ENCODE assay signal across 21 cellular contexts in genomic region chr6:19668710-19669109, GRCh38.
DNase-seq lines count a peak whose midpoint lies in the region; ATAC-seq and TF ChIP-seq lines count a peak whose summit lies in the region.
"Had no signal": no experiment of that assay in that cellular context is flagged by ENCODE, and none has a peak within 500 bp of the region (broad histone marks: within the 10 kb centered on the region; RNA-seq: fewer than 3 reads in every experiment).

No MANE protein-coding gene starts in this region.

- H3K9me2 ChIP-seq in PC-3 (replicated peaks; ENCODE audit: low read length): no peaks in the 10 kb centered on the region

- H3K36me3 ChIP-seq in BJ (ENCODE audit: control insufficient read depth, insufficient read depth, low read length): no peaks in the 10 kb centered on the region
- H3K36me3 ChIP-seq in PC-3 (ENCODE audit: low read depth, low read length): no peaks in the 10 kb centered on the region
- no peaks in the 10 kb centered on the region for H3K36me3 ChIP-seq in smooth muscle cell (ENCODE audit: low read depth)
- H3K36me3 ChIP-seq in effector memory CD4-positive, alpha-beta T cell (ENCODE audit: control insufficient read depth, insufficient read depth, low read length): no peaks in the 10 kb centered on the region
- H3K36me3 ChIP-seq: HAP-1, heart left ventricle had no signal

- no peak for TF ChIP-seq CTCF in BJ (IDR thresholded peaks at IDR 0.05; ENCODE audit: insufficient read depth, low read depth, low read length)
- no peak for TF ChIP-seq CTCF in PC-3 (conservative IDR thresholded peaks at IDR 0.05; ENCODE audit: low read depth, low read length)
- TF ChIP-seq CTCF in smooth muscle cell (IDR thresholded peaks at IDR 0.05; ENCODE audit: borderline replicate concordance, insufficient read depth, poor library complexity, severe bottlenecking): no peak

- ATAC-seq in PC-3 (no peak), HG03571 (IDR thresholded peaks at IDR 0.05; ENCODE audit: unreplicated experiment) (no peak)
- ATAC-seq: heart left ventricle had no signal

- no peak overlapping the region for H3K4me3 ChIP-seq in BJ (ENCODE audit: low read depth, low read length)
- H3K4me3 ChIP-seq in PC-3 (ENCODE audit: low read length): no peak overlapping the region
- H3K4me3 ChIP-seq in smooth muscle cell: no peak overlapping the region
- H3K4me3 ChIP-seq in effector memory CD4-positive, alpha-beta T cell (ENCODE audit: insufficient read depth, low read depth, low read length, poor library complexity, severe bottlenecking): no peak overlapping the region
- H3K4me3 ChIP-seq: HAP-1, heart left ventricle had no signal

- H3K4me1 ChIP-seq in PC-3 (ENCODE audit: insufficient read depth, low read length) (peaks cover 8% of the 10 kb centered on the region; the same call in 1 of the 2 replicates), smooth muscle cell (ENCODE audit: low read depth) (peaks cover 3% of the 10 kb centered on the region)
- no peaks in the 10 kb centered on the region for H3K4me1 ChIP-seq in effector memory CD4-positive, alpha-beta T cell (ENCODE audit: control insufficient read depth, insufficient read depth, low read length, poor library complexity, severe bottlenecking)
- H3K4me1 ChIP-seq: HAP-1 had no signal

- H3K9ac ChIP-seq in PC-3 (ENCODE audit: low read length) (no peak overlapping the region), smooth muscle cell (ENCODE audit: low read depth) (no peak overlapping the region)

- 0 out of 2 replicates have a peak overlapping the region, but pooled peaks have one; percentile 8 for H3K4me2 ChIP-seq in PC-3 (ENCODE audit: low read length)
- H3K4me2 ChIP-seq in smooth muscle cell: peak overlapping the region; percentile 68

- BruUV-seq in PC-3 (replicated peaks; lab: Mats Ljungman, UMichigan): no TSS peak

- H3K79me2 ChIP-seq in PC-3 (ENCODE audit: low read length) (no peaks in the 10 kb centered on the region), smooth muscle cell (ENCODE audit: low read depth) (no peaks in the 10 kb centered on the region)

- no peak overlapping the region for H2AFZ ChIP-seq in PC-3 (ENCODE audit: low read length)
- no peak overlapping the region for H2AFZ ChIP-seq in smooth muscle cell (ENCODE audit: low read depth)

- POLR2A ChIA-PET in BJ (lab: Charles Lee): no interaction called here
- POLR2A ChIA-PET in PC-3 (lab: Charles Lee; ENCODE audit: unreplicated experiment): no interaction called here

- no peak overlapping the region for H3K27ac ChIP-seq in PC-3 (ENCODE audit: low read length)
- H3K27ac ChIP-seq in smooth muscle cell (ENCODE audit: low read depth): peak overlapping the region; percentile 64
- no peak overlapping the region for H3K27ac ChIP-seq in effector memory CD4-positive, alpha-beta T cell (ENCODE audit: insufficient read depth, low read length, poor library complexity, severe bottlenecking)
- H3K27ac ChIP-seq: heart left ventricle had no signal

- DNase-seq in BJ (ENCODE audit: low read depth) (peak; percentile 31), PC-3 (no peak), fibroblast of peridontal ligament (ENCODE audit: extremely low read depth) (peak; percentile 29), smooth muscle cell (lab: John Stamatoyannopoulos, UW; ENCODE audit: unreplicated experiment) (no peak), foreskin melanocyte (no peak), SW 1271 (lab: John Stamatoyannopoulos, UW) (no peak)
- no peak for DNase-seq in effector memory CD4-positive, alpha-beta T cell
- DNase-seq: activated B cell treated with CpG ODN at 0.5 μM for 24 hours; activated CD4-positive, alpha-beta memory T cell treated with anti-CD3 and anti-CD28 coated beads for 36 hours; activated naive CD4-positive, alpha-beta T cell treated with Interleukin-2 at 50 U/mL for 16 hours; activated T-cell treated with anti-CD3 and anti-CD28 coated beads, Interleukin-2, amount 50 U/mL, for 24 hours; AML-193; cerebellar nuclear complex; heart left ventricle; Kasumi-1; NCI-H1092; NCI-H2029 treated with DMSO at 0.1 percent for 48 hours; NK-92 treated with Interleukin-12 subunit alpha and Interleukin-12 subunit beta, amount 100 ng/mL, for 24 hours; T1000 had no signal

- H3F3A ChIP-seq in PC-3 (ENCODE audit: low read length, unreplicated experiment) (no peaks in the 10 kb centered on the region), smooth muscle cell (ENCODE audit: low read depth) (no peaks in the 10 kb centered on the region)

- H3K27me3 ChIP-seq in BJ (ENCODE audit: control insufficient read depth, insufficient read depth, low read length) (no peaks in the 10 kb centered on the region), PC-3 (ENCODE audit: low read length) (no peaks in the 10 kb centered on the region), smooth muscle cell (ENCODE audit: low read depth) (no peaks in the 10 kb centered on the region)
- no peaks in the 10 kb centered on the region for H3K27me3 ChIP-seq in effector memory CD4-positive, alpha-beta T cell (replicated peaks; ENCODE audit: control insufficient read depth, insufficient read depth, low read length, poor library complexity, severe bottlenecking)
- H3K27me3 ChIP-seq: heart left ventricle had no signal

- H4K20me1 ChIP-seq in PC-3 (ENCODE audit: low read length): no peaks in the 10 kb centered on the region
- H4K20me1 ChIP-seq in smooth muscle cell (ENCODE audit: low read depth): no peaks in the 10 kb centered on the region

- CTCF ChIA-PET in BJ (lab: Yijun Ruan, JAX): interaction anchor here (0.9 kb wide), 1 partner anchor 71 kb away, joined by 3 read pairs; no protein-coding TSS in a partner anchor
- CTCF ChIA-PET in PC-3 (lab: Charles Lee): no interaction called here

- intact Hi-C loops in PC-3 (cut with micrococcal nuclease): no loop called here

- H3K9me3 ChIP-seq in PC-3 (ENCODE audit: low read length) (no peaks in the 10 kb centered on the region), smooth muscle cell (replicated peaks; ENCODE audit: low read depth) (no peaks in the 10 kb centered on the region)
- H3K9me3 ChIP-seq in effector memory CD4-positive, alpha-beta T cell (ENCODE audit: control insufficient read depth, low read length): no peaks in the 10 kb centered on the region
- H3K9me3 ChIP-seq: HAP-1, heart left ventricle had no signal

Comparison
In these comparisons a context has a peak if more than half of its experiments do, and no peak if none do; other contexts are left out.
1. DNase-seq: peak in BJ (single experiment) and fibroblast of peridontal ligament (single experiment); none in PC-3 (single experiment), smooth muscle cell (single experiment), foreskin melanocyte (single experiment), effector memory CD4-positive, alpha-beta T cell (0 of 3) and SW 1271 (0 of 2).